Comparison of ENCODE assay signal across 14 cellular contexts in the genomic region with DNA sequence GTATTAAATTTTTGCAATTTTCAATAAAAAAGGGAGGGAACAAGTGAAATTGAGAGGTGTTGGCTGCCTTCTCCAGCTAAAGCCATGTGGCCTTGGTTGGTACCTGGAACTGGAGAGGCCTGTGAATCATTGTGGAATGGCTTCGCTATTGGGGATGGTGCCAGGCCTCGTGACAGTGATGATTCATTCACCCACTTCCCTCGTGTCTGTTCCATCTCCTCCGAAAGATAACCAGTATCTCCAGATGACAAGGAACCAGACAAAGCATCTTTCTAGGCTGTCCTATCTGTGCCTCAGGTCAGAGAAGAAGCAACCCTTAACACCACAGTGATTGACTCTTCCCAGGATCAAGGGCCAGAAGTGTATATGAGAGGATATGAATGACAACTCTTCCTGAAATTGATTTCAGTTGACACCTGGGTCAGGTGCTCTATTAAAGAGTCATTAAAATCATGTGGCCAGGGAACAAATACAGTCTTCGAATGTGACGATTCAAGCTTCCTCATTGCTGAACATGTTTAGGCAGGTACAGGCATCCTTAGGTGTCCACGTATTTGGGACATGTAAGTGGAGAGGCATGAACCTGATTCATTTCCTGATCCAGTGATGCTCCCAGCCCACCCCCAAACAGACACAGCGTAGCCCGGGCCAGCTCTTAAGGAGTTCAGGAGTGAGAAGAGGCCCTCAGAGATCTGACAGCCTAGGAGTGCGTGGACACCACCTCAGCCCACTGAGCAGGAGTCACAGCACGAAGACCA. TPM values are rescaled to one million over a fixed set of nuclear protein-coding genes. Genes with fewer than 3 reads are reported as not detected.
DNase-seq lines count a peak whose midpoint lies in the region; ATAC-seq, FAIRE-seq and TF ChIP-seq lines count a peak whose summit lies in the region.
"Had no signal": no experiment of that assay in that cellular context is flagged by ENCODE, and none has a peak within 500 bp of the region (broad histone marks: within the 10 kb centered on the region; RNA-seq: fewer than 3 reads in every experiment).

A gene with protein sequence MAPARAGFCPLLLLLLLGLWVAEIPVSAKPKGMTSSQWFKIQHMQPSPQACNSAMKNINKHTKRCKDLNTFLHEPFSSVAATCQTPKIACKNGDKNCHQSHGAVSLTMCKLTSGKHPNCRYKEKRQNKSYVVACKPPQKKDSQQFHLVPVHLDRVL (plus strand): TSS at position 687 of the 758 bp plus-strand sequence. CDS start 631 bp downstream, outside the sequence.

- H3K36me3 Mint-ChIP-seq in astrocyte (ENCODE audit: low read depth, unreplicated experiment), result peaks cover 2% of the 10 kb centered on the region

- no peak within 1 kb of the TSS for H2AFZ ChIP-seq in astrocyte (ENCODE audit: low read depth, low read length)

- H3K9me3 ChIP-seq in astrocyte (ENCODE audit: insufficient read depth, low read depth, low read length), result no peaks in the 10 kb centered on the region
- H3K9me3 ChIP-seq in spleen, result no peaks in the 10 kb centered on the region
- H3K9me3 ChIP-seq: ascending aorta had no signal

- TF ChIP-seq CTCF in astrocyte (IDR thresholded peaks at IDR 0.05; ENCODE audit: insufficient read depth, low read depth, low read length) (no peak), spleen (IDR thresholded peaks at IDR 0.05 in 8 of 11, conservative IDR thresholded peaks at IDR 0.05 in 3 of 11) (no peak)

- no peak within 1 kb of the TSS for H3K27ac Mint-ChIP-seq in astrocyte (ENCODE audit: unreplicated experiment)

- TF ChIP-seq POLR2A in spleen (IDR thresholded peaks at IDR 0.05), result no peak

- H3K4me3 ChIP-seq in astrocyte (ENCODE audit: insufficient read depth, low read depth, low read length) (no peak within 1 kb of the TSS), spleen (no peak within 1 kb of the TSS)
- H3K4me3 ChIP-seq: ascending aorta, lung had no signal

- H3K27me3 ChIP-seq in astrocyte (ENCODE audit: insufficient read depth, low read length), result peaks cover 10% of the 10 kb centered on the region
- no peaks in the 10 kb centered on the region for H3K27me3 ChIP-seq in spleen (replicated peaks in 1 of 7)
- H3K27me3 ChIP-seq: ascending aorta had no signal

- DNase-seq in HT1080 (ENCODE audit: low read depth) (peak; percentile 74), astrocyte (ENCODE audit: low read depth) (peak; percentile 42), islet precursor cell (peak; percentile 69), spleen (peak; percentile 20), NCI-H526 treated with DMSO at 0.1 percent for 48 hours (lab: John Stamatoyannopoulos, UW) (no peak)
- no peak for DNase-seq in activated CD4-positive, alpha-beta T cell treated with anti-CD3 and anti-CD28 coated beads, Interleukin-2, amount 50 U/mL, for 48 hours
- DNase-seq: DMS53; NCI-H510A; stimulated activated CD8-positive, alpha-beta memory T cell treated with anti-CD3 and anti-CD28 coated beads, Interleukin-4, amount 100 ng/mL, for 48 hours had no signal

- peaks cover 36% of the 10 kb centered on the region for H3K4me1 Mint-ChIP-seq in astrocyte (ENCODE audit: low read depth, unreplicated experiment)

- no peaks in the 10 kb centered on the region for H4K20me1 ChIP-seq in astrocyte (ENCODE audit: insufficient read depth, low read length)

- H3K27ac ChIP-seq in astrocyte (ENCODE audit: low read depth, low read length), result no peak within 1 kb of the TSS
- peak within 1 kb of the TSS in 5 of 8 donors; percentile 52 to 72 (median 59) for H3K27ac ChIP-seq in spleen
- H3K27ac ChIP-seq: ascending aorta had no signal

- WGBS in spleen, 5 donors, result 64 to 83% (median 68%) methylated on average over 11 of the region's 11 CpGs

- intact Hi-C loops in spleen (cut with DNase I; ENCODE audit: low total_unique reads), result no loop called here

- peak within 1 kb of the TSS; percentile 17 for H3K4me3 Mint-ChIP-seq in astrocyte (ENCODE audit: unreplicated experiment)

- H3K27me3 Mint-ChIP-seq in astrocyte (ENCODE audit: low read depth, unreplicated experiment), result peaks cover 19% of the 10 kb centered on the region

- no peak within 1 kb of the TSS for H3K4me2 ChIP-seq in astrocyte (ENCODE audit: low read length)

- no peak within 1 kb of the TSS for H3K9ac ChIP-seq in astrocyte (ENCODE audit: low read length)

- peaks cover 6% of the 10 kb centered on the region for H3K9me3 Mint-ChIP-seq in astrocyte (ENCODE audit: unreplicated experiment)

- FAIRE-seq in astrocyte (lab: Jason Lieb, UNC), result no peak

- ATAC-seq in HG03378 (IDR thresholded peaks at IDR 0.05; ENCODE audit: unreplicated experiment) (no peak), GM18519 (IDR thresholded peaks at IDR 0.05; ENCODE audit: low FRiP score, unreplicated experiment) (no peak)

- H3K79me2 ChIP-seq in astrocyte (ENCODE audit: insufficient read depth, low read length), result no peaks in the 10 kb centered on the region

- H3K36me3 ChIP-seq in astrocyte (ENCODE audit: insufficient read depth, low read length) (no peaks in the 10 kb centered on the region), spleen (no peaks in the 10 kb centered on the region)
- H3K36me3 ChIP-seq: ascending aorta had no signal

- no peaks in the 10 kb centered on the region for H3K4me1 ChIP-seq in astrocyte (ENCODE audit: insufficient read depth, low read length)
- H3K4me1 ChIP-seq in spleen, result peaks cover 14 to 53% (median 35%) of the 10 kb centered on the region in 6 donors

RNA-seq across cellular contexts. Expression of the gene that starts here (rescaled TPM):
- 0.43 TPM in 1 of 2 replicates, not detected in the other for total RNA-seq in HT1080 (2014; rRNA removed; shearing (Covaris generic))
- 0.09 TPM in 1 of 2 replicates, not detected in the other for polyA plus RNA-seq in HT1080 (2015; cell fraction: cytosol; rRNA removed)
- not detected in 2 replicates for polyA plus RNA-seq in HT1080 (2015; cell fraction: nucleus; rRNA removed)
- 0.19 TPM in 1 of 2 replicates, not detected in the other for total RNA-seq in astrocyte
- total RNA-seq in spleen, result not detected
- not detected for polyA plus RNA-seq in spleen
- total RNA-seq: activated CD8-positive, alpha-beta memory T cell treated with anti-CD3 and anti-CD28 coated beads for 36 hours; ascending aorta; lung had no signal

Comparison
In these comparisons a context has a peak if more than half of its experiments do, and no peak if none do; other contexts are left out.
1. Peak in DNase-seq in HT1080; RNA of the gene not detected or under 1 TPM.
2. Peak in DNase-seq in astrocyte; RNA of the gene not detected or under 1 TPM.
3. Peak in DNase-seq and H3K27ac ChIP-seq in spleen; RNA of the gene not detected or under 1 TPM.